Comparison of ENCODE assay signal across 8 cellular contexts in the genomic region with DNA sequence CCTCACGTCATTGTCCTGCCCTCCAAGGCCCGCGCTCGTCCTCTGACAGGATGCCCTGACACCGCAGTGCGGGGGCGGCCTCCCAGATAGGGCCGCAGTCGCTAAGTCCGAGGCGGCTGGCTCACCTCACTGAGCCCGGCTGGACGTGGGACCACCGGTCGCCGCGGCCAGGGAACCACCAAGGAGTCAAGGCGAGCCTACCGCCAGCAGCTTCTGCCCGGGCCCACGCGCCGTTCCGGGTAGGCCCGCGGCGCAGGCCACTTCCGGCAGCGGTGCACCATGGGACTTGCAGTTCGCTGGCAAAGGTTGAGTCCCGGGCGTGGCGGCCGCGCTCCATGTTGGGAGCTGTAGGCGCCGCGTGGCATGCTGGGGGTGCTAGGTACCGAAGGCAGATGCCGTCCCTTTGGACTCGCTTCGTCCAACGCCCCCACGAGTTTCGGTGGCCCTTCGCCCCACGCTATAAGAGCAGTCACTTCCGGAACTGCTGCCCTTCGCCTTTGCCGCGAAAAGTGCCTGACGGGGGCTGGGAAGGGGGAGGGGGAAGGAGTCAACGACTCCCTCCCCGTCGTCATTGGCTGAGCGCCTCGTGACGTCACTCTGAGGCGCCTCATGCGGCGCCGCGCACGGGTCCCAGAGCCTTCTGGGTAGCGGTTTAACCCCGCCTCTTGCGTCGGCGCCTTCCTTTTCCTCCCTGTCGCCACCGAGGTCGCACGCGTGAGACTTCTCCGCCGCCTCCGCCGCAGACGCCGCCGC. TPM values are rescaled to one million over a fixed set of nuclear protein-coding genes. Genes with fewer than 3 reads are reported as not detected.
DNase-seq lines count a peak whose midpoint lies in the region; ATAC-seq, FAIRE-seq and TF ChIP-seq lines count a peak whose summit lies in the region.

Gene RPLP2, plus strand, starts transcription at position 681 of the 753 bp plus-strand sequence. CDS start 268 bp downstream, outside the sequence.

- H3K27ac Mint-ChIP-seq in dendritic cell treated with granulocyte-macrophage colony-stimulating factor and Interleukin-4, amounts not matched to agents 40 ng/mL and 50 ng/mL, for 4 days: peak within 1 kb of the TSS; percentile 97

- peak; percentile 18; the same call in 1 of the 2 replicates for TF ChIP-seq RAD21 in HepG2 (CRISPR knock-in tag; IDR thresholded peaks at IDR 0.05)

- H3K79me2 ChIP-seq in HepG2 (ENCODE audit: insufficient read depth, low read length): peaks cover 36% of the 10 kb centered on the region

- peak in 1 of 2 experiments; percentile 88; a peak in 2 of 4 replicates for TF ChIP-seq POLR2A in HepG2 (IDR thresholded peaks at IDR 0.05; ENCODE audit: insufficient read depth in 1 of 2, low read depth in 2 of 2, low read length in 2 of 2)

- POLR2A ChIA-PET in HepG2 (lab: Yijun Ruan, JAX): interaction anchor here (0.6 to 2.7 kb wide), 20 partner anchors 10 to 364 kb away, joined by 3 to 127 read pairs (median 5); partner anchors contain the start of genes CEND1, CRACR2B, EPS8L2 and GATD1

- H3K4me3 Mint-ChIP-seq in dendritic cell treated with granulocyte-macrophage colony-stimulating factor and Interleukin-4, amounts not matched to agents 40 ng/mL and 50 ng/mL, for 4 days: peak within 1 kb of the TSS; percentile 92

- in situ Hi-C loops in HepG2 (cut with HindIII; ENCODE audit: extremely low pct_ligation_motif_present, low pct_unique_long_range_greater_than_20kb): no loop called here

- H3K27ac ChIP-seq in BLaER1 treated with 17β-estradiol and CSF1 and Interleukin-3, amounts not matched to agents 10 nM and 100 nM: peak within 1 kb of the TSS; percentile 94 to 99 (median 97)
- peak within 1 kb of the TSS; percentile 95 for H3K27ac ChIP-seq in HepG2 (ENCODE audit: extremely low read length, insufficient read depth, low read length)

- 0% methylated on average over 2 of the region's 81 CpGs for WGBS in HepG2 (ENCODE audit: low lambda C conversion rate)

- peak within 1 kb of the TSS; percentile 88 to 100 (median 98) for H3K4me3 ChIP-seq in BLaER1 treated with 17β-estradiol and CSF1 and Interleukin-3, amounts not matched to agents 10 nM and 100 nM
- peak within 1 kb of the TSS; percentile 97 to 100 (median 99) for H3K4me3 ChIP-seq in HepG2 (replicated peaks in 1 of 3; ENCODE audit: insufficient read depth in 1 of 3, low read depth in 2 of 3, low read length in 3 of 3)

- peaks cover 33 to 44% (median 39%) of the 10 kb centered on the region in 11 experiments for H3K36me3 ChIP-seq in BLaER1 treated with 17β-estradiol and CSF1 and Interleukin-3, amounts not matched to agents 10 nM and 100 nM
- peaks cover 19 to 27% of the 10 kb centered on the region in 2 experiments for H3K36me3 ChIP-seq in HepG2 (replicated peaks in 1 of 2; ENCODE audit: control insufficient read depth in 1 of 2, insufficient read depth in 2 of 2, low read length in 2 of 2)

- DNase-seq in NCI-H748 treated with DMSO at 0.1 percent for 48 hours (lab: John Stamatoyannopoulos, UW) (peak; percentile 88), HepG2 (ENCODE audit: low spot score) (peak; percentile 93)
- DNase-seq in activated CD4-positive, alpha-beta T cell treated with anti-CD3 and anti-CD28 coated beads, Interleukin-2, amount 50 U/mL, for 24 hours (ENCODE audit: low read depth in 1 of 2, low spot score in 1 of 2): peak; percentile 97 to 98
- DNase-seq in stimulated activated CD4-positive, alpha-beta T cell treated with anti-CD3 and anti-CD28 coated beads, Interleukin-4, amount 100 ng/mL, for 1 hour: peak; percentile 98

- H3K4me2 ChIP-seq in BLaER1 treated with 17β-estradiol and CSF1 and Interleukin-3, amounts not matched to agents 10 nM and 100 nM: peak within 1 kb of the TSS; percentile 89 to 100 (median 98)
- peak within 1 kb of the TSS; percentile 97 for H3K4me2 ChIP-seq in HepG2 (ENCODE audit: low read depth, low read length)

- H3K27me3 Mint-ChIP-seq in dendritic cell treated with granulocyte-macrophage colony-stimulating factor and Interleukin-4, amounts not matched to agents 40 ng/mL and 50 ng/mL, for 4 days: no peaks in the 10 kb centered on the region

- peaks cover 58% of the 10 kb centered on the region for H3K36me3 Mint-ChIP-seq in dendritic cell treated with granulocyte-macrophage colony-stimulating factor and Interleukin-4, amounts not matched to agents 40 ng/mL and 50 ng/mL, for 4 days (ENCODE audit: low read depth)

- H3K9me3 ChIP-seq in BLaER1 treated with 17β-estradiol and CSF1 and Interleukin-3, amounts not matched to agents 10 nM and 100 nM (replicated peaks in 1 of 11): no peaks in the 10 kb centered on the region
- no peaks in the 10 kb centered on the region for H3K9me3 ChIP-seq in HepG2 (ENCODE audit: low read length)

- peaks cover 45 to 68% (median 62%) of the 10 kb centered on the region in 10 experiments for H3K4me1 ChIP-seq in BLaER1 treated with 17β-estradiol and CSF1 and Interleukin-3, amounts not matched to agents 10 nM and 100 nM
- H3K4me1 ChIP-seq in HepG2 (ENCODE audit: insufficient read depth, low read length): peaks cover 52% of the 10 kb centered on the region

- BruUV-seq in HepG2 (replicated peaks; lab: Mats Ljungman, UMichigan): no TSS peak

- H4K20me1 ChIP-seq in BLaER1 treated with 17β-estradiol and CSF1 and Interleukin-3, amounts not matched to agents 10 nM and 100 nM: peaks cover 33 to 51% (median 48%) of the 10 kb centered on the region in 11 experiments; a peak in 21 of 22 replicates
- peaks cover 24% of the 10 kb centered on the region for H4K20me1 ChIP-seq in HepG2 (ENCODE audit: insufficient read depth, low read length)

- H3K9me3 Mint-ChIP-seq in dendritic cell treated with granulocyte-macrophage colony-stimulating factor and Interleukin-4, amounts not matched to agents 40 ng/mL and 50 ng/mL, for 4 days: no peaks in the 10 kb centered on the region

- TF ChIP-seq CTCF in HepG2 (CRISPR knock-in tag; IDR thresholded peaks at IDR 0.05): no peak; the same call in none of the 2 replicates

- H3K9ac ChIP-seq in BLaER1 treated with 17β-estradiol and CSF1 and Interleukin-3, amounts not matched to agents 10 nM and 100 nM: peak within 1 kb of the TSS; percentile 94 to 100 (median 98)
- H3K9ac ChIP-seq in HepG2 (ENCODE audit: insufficient read depth, low read depth, low read length): peak within 1 kb of the TSS; percentile 98

- ATAC-seq in GM19372 (IDR thresholded peaks at IDR 0.05; ENCODE audit: low read depth, unreplicated experiment) (peak; percentile 63), HG03558 (IDR thresholded peaks at IDR 0.05; ENCODE audit: extremely low read depth, unreplicated experiment) (peak; percentile 37), HepG2 (peak; percentile 82)

- peaks cover 51% of the 10 kb centered on the region for H3K4me1 Mint-ChIP-seq in dendritic cell treated with granulocyte-macrophage colony-stimulating factor and Interleukin-4, amounts not matched to agents 40 ng/mL and 50 ng/mL, for 4 days (ENCODE audit: low read depth)

- no peaks in the 10 kb centered on the region for H3K27me3 ChIP-seq in BLaER1 treated with 17β-estradiol and CSF1 and Interleukin-3, amounts not matched to agents 10 nM and 100 nM
- no peaks in the 10 kb centered on the region; a peak in 1 of 5 replicates for H3K27me3 ChIP-seq in HepG2 (ENCODE audit: control insufficient read depth in 1 of 2, insufficient read depth in 2 of 2, low read length in 2 of 2)

- intact Hi-C loops in dendritic cell treated with granulocyte-macrophage colony-stimulating factor and Interleukin-4, amounts not matched to agents 40 ng/mL and 50 ng/mL, for 4 days (cut with micrococcal nuclease): loop anchor here (1.0 to 5.0 kb wide), 2 partner anchors 10 to 33 kb away; partner anchors contain the start of genes POLR2L and TSPAN4
- intact Hi-C loops in HepG2 (cut with micrococcal nuclease; ENCODE audit: unreplicated experiment): loop anchor here (5.0 kb wide), 1 partner anchor 33 kb away; the partner anchor contains the start of genes POLR2L and TSPAN4

- TF ChIP-seq EP300 in HepG2 (IDR thresholded peaks at IDR 0.05; ENCODE audit: low read depth in 2 of 2, low read length in 2 of 2) (peak in 1 of 2 experiments; percentile 7; a peak in 1 of 4 replicates), HepG2 (CRISPR knock-in tag; IDR thresholded peaks at IDR 0.05; ENCODE audit: borderline replicate concordance) (no peak; the same call in 1 of the 2 replicates)

- FAIRE-seq in HepG2 (lab: Jason Lieb, UNC): peak; percentile 60

- H2AFZ ChIP-seq in HepG2 (ENCODE audit: low read length): no peak within 1 kb of the TSS

- CTCF ChIA-PET in HepG2 (lab: Yijun Ruan, JAX; ENCODE audit: low intra/inter-chr PET ratio, low total read pairs): no interaction called here

RNA-seq across cellular contexts. Expression of gene RPLP2, which starts in this region (rescaled TPM):
- 2,049 and 2,106 TPM in 2 replicates for total RNA-seq in HepG2 (2016; rRNA removed; fragmentation: Illumina TruSeq; extraction: Trizol)
- 3,126 and 3,282 TPM in 2 replicates for total RNA-seq in HepG2 (2016; cell fraction: cytosol; rRNA removed; fragmentation: Illumina TruSeq; extraction: Trizol; ENCODE audit: low read depth)
- total RNA-seq in HepG2 (2016; cell fraction: insoluble cytoplasmic fraction; rRNA removed; fragmentation: Illumina TruSeq; extraction: Trizol): 1,870 and 2,048 TPM in 2 replicates
- 3,967 and 4,265 TPM in 2 replicates for total RNA-seq in HepG2 (2016; cell fraction: membrane; rRNA removed; fragmentation: Illumina TruSeq; extraction: Trizol)
- total RNA-seq in HepG2 (2016; cell fraction: nucleus; rRNA removed; fragmentation: Illumina TruSeq; extraction: Trizol): 735 and 852 TPM in 2 replicates
- polyA plus RNA-seq in HepG2 (2011; rRNA removed): 895 and 978 TPM in 2 replicates
- polyA plus RNA-seq in HepG2 (2011; cell fraction: cytosol; rRNA removed): 1,028 and 2,692 TPM in 2 replicates
- 723 and 858 TPM in 2 replicates for polyA plus RNA-seq in HepG2 (2011; cell fraction: nucleus; rRNA removed)
- polyA plus RNA-seq in HepG2 (2012): 1,506 and 2,284 TPM in 2 replicates
- polyA plus RNA-seq in HepG2 (2016; cell fraction: cytosol; fragmentation: Illumina TruSeq; extraction: Trizol; ENCODE audit: low read depth): 3,287 and 3,430 TPM in 2 replicates
- polyA plus RNA-seq in HepG2 (2016; cell fraction: insoluble cytoplasmic fraction; fragmentation: Illumina TruSeq; extraction: Trizol; ENCODE audit: low read depth): 1,412 and 1,584 TPM in 2 replicates
- polyA plus RNA-seq in HepG2 (2016; cell fraction: membrane; fragmentation: Illumina TruSeq; extraction: Trizol; ENCODE audit: low read depth): 3,687 and 3,698 TPM in 2 replicates
- 1,014 and 1,045 TPM in 2 replicates for polyA plus RNA-seq in HepG2 (2016; cell fraction: nucleus; fragmentation: Illumina TruSeq; extraction: Trizol; ENCODE audit: insufficient read depth, low read depth)
- 472 and 1,216 TPM in 2 replicates for polyA minus RNA-seq in HepG2 (2011; rRNA and poly(A)+ RNA removed; ENCODE audit: low replicate concordance)
- 793 and 848 TPM in 2 replicates for polyA minus RNA-seq in HepG2 (2011; cell fraction: cytosol; rRNA and poly(A)+ RNA removed)
- polyA minus RNA-seq in HepG2 (2011; cell fraction: nucleus; rRNA and poly(A)+ RNA removed): 188 and 248 TPM in 2 replicates

Comparison
In these comparisons a context has a peak if more than half of its experiments do, and no peak if none do; other contexts are left out.
1. Peak in every context shown above with its lines: DNase-seq, ATAC-seq, H3K4me3 ChIP-seq and H3K27ac ChIP-seq.